ENCODE assay signal across 8 cellular contexts in the genomic region with DNA sequence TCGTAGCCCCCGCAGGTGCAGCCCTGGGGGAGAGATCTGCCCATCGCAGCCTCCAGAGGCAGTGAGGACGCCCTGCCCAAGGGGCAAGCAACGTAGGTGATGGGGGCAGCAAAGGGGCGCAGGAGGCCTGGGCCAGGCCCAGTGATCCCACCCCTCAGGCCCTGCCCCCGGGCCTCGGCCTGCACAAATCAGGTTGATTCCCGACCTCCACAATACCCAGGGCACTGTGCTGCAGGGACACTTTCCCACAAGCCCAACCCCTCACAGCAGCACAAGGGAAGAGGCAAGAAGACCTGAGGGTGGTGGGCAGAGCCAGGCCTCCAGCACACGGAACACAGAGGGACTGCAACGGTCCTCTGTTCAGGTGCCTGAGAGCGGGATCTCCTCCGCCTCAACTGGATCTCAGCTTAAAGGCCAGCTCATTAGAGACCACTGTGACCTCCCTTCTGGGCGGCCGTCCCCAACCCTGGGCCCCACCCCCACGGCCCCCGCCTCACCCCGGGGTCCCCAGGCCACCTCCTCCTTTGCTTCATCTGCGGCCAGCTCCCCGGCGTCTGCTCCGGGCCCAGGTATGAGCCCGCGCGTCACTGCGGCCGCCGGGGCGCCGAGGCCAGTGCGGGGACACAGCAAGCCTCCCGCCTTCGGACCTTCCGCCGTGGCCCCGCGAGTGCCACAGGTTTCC. TPM values are rescaled to one million over a fixed set of nuclear protein-coding genes. Genes with fewer than 3 reads are reported as not detected.
DNase-seq lines count a peak whose midpoint lies in the region; ATAC-seq, FAIRE-seq and TF ChIP-seq lines count a peak whose summit lies in the region.

No MANE protein-coding gene starts in this region.

- H2AFZ ChIP-seq in astrocyte (ENCODE audit: low read depth, low read length) = peak overlapping the region; percentile 69

- peak overlapping the region; percentile 80 for H3K4me3 Mint-ChIP-seq in astrocyte (ENCODE audit: unreplicated experiment)
- H3K4me3 Mint-ChIP-seq in immature natural killer cell = peak overlapping the region; percentile 76 to 85 (median 79)

- H3K27ac Mint-ChIP-seq in astrocyte (ENCODE audit: unreplicated experiment) (no peak overlapping the region), immature natural killer cell (peak overlapping the region in 5 of 6 donors; percentile 29 to 96 (median 73))

- peak; percentile 26 for ATAC-seq in GM21529 (IDR thresholded peaks at IDR 0.05; ENCODE audit: unreplicated experiment)

- TF ChIP-seq CTCF in GM10248 (IDR thresholded peaks at IDR 0.05; ENCODE audit: control extremely low read depth, extremely low read depth, low read depth, missing control alignments) (no peak), astrocyte (IDR thresholded peaks at IDR 0.05; ENCODE audit: insufficient read depth, low read depth, low read length) (no peak)

- H3K4me3 ChIP-seq in Jurkat, Clone E6-1 (ENCODE audit: low read length) = peak overlapping the region; percentile 91
- peak overlapping the region; percentile 97 for H3K4me3 ChIP-seq in astrocyte (ENCODE audit: insufficient read depth, low read depth, low read length)
- peak overlapping the region; percentile 80 to 100 (median 91) for H3K4me3 ChIP-seq in subcutaneous abdominal adipose tissue (ENCODE audit: low read depth in 1 of 5, low read length in 5 of 5)

- peaks cover 4% of the 10 kb centered on the region for H3K36me3 ChIP-seq in astrocyte (ENCODE audit: insufficient read depth, low read length)
- no peaks in the 10 kb centered on the region for H3K36me3 ChIP-seq in subcutaneous abdominal adipose tissue (ENCODE audit: control insufficient read depth in 5 of 5, insufficient read depth in 5 of 5, low read length in 5 of 5)

- no peak for FAIRE-seq in astrocyte (lab: Jason Lieb, UNC)

- no peaks in the 10 kb centered on the region for H3K27me3 ChIP-seq in astrocyte (ENCODE audit: insufficient read depth, low read length)
- H3K27me3 ChIP-seq in subcutaneous abdominal adipose tissue (ENCODE audit: control insufficient read depth in 5 of 5, insufficient read depth in 4 of 5, low read length in 5 of 5) = no peaks in the 10 kb centered on the region

- H3K27ac ChIP-seq in astrocyte (ENCODE audit: low read depth, low read length) (peak overlapping the region; percentile 97), subcutaneous abdominal adipose tissue (ENCODE audit: low read depth, low read length) (peak overlapping the region; percentile 97)

- H3K79me2 ChIP-seq in astrocyte (ENCODE audit: insufficient read depth, low read length) = peaks cover 64% of the 10 kb centered on the region

- H3K4me2 ChIP-seq in astrocyte (ENCODE audit: low read length) = peak overlapping the region; percentile 97

- DNase-seq in GM10248 (ENCODE audit: extremely low spot score) = peak; percentile 49
- no peak for DNase-seq in Jurkat, Clone E6-1 (ENCODE audit: low read depth, low spot score)
- DNase-seq in astrocyte (ENCODE audit: low read depth) = no peak
- no peak for DNase-seq in immature natural killer cell
- no peak for DNase-seq in activated gamma-delta T cell (lab: John Stamatoyannopoulos, UW)
- no peak for DNase-seq in NCI-H345 (lab: John Stamatoyannopoulos, UW)

- H3K9me3 ChIP-seq in astrocyte (ENCODE audit: insufficient read depth, low read depth, low read length) = no peaks in the 10 kb centered on the region
- H3K9me3 ChIP-seq in subcutaneous abdominal adipose tissue (ENCODE audit: control insufficient read depth in 5 of 5, low read length in 5 of 5) = no peaks in the 10 kb centered on the region

- CTCF ChIA-PET in GM10248 (lab: Yijun Ruan, JAX) = interaction anchor here (1.1 to 1.9 kb wide), 3 partner anchors 17 to 83 kb away, joined by 4 to 6 read pairs (median 5); no protein-coding TSS in a partner anchor

- no peaks in the 10 kb centered on the region for H3K9me3 Mint-ChIP-seq in astrocyte (ENCODE audit: unreplicated experiment)
- H3K9me3 Mint-ChIP-seq in immature natural killer cell = no peaks in the 10 kb centered on the region

- H3K36me3 Mint-ChIP-seq in astrocyte (ENCODE audit: low read depth, unreplicated experiment) (peaks cover 3% of the 10 kb centered on the region), immature natural killer cell (no peaks in the 10 kb centered on the region)

- H3K4me1 Mint-ChIP-seq in astrocyte (ENCODE audit: low read depth, unreplicated experiment) (peaks cover 23% of the 10 kb centered on the region), immature natural killer cell (peaks cover 39 to 41% of the 10 kb centered on the region in 2 donors)

- peaks cover 10% of the 10 kb centered on the region for H3K27me3 Mint-ChIP-seq in astrocyte (ENCODE audit: low read depth, unreplicated experiment)
- peaks cover 5 to 28% (median 14%) of the 10 kb centered on the region in 3 donors for H3K27me3 Mint-ChIP-seq in immature natural killer cell (ENCODE audit: low read depth in 3 of 3)

- POLR2A ChIA-PET in GM10248 (lab: Yijun Ruan, JAX) = interaction anchor here (0.6 to 2.1 kb wide), 4 partner anchors 10 to 84 kb away, joined by 4 to 5 read pairs (median 4); a partner anchor contains a TSS

- H4K20me1 ChIP-seq in astrocyte (ENCODE audit: insufficient read depth, low read length) = peaks cover 67% of the 10 kb centered on the region

- H3K4me1 ChIP-seq in astrocyte (ENCODE audit: insufficient read depth, low read length) (peaks cover 34% of the 10 kb centered on the region), subcutaneous abdominal adipose tissue (ENCODE audit: control insufficient read depth in 5 of 5, insufficient read depth in 5 of 5, low read length in 5 of 5) (peaks cover 22 to 54% (median 46%) of the 10 kb centered on the region in 5 donors)

- H3K9ac ChIP-seq in astrocyte (ENCODE audit: low read length) (peak overlapping the region; percentile 100), subcutaneous abdominal adipose tissue (ENCODE audit: low read length in 5 of 5) (peak overlapping the region in 4 of 5 donors; percentile 78 to 98 (median 84))

RNA-seq across cellular contexts. Expression of a gene that starts 0.8 kb away (rescaled TPM):
- polyA plus RNA-seq in Jurkat, Clone E6-1 (2012; ENCODE audit: insufficient read depth, insufficient read length) = 357 TPM
- 431 and 435 TPM in 2 replicates for total RNA-seq in astrocyte
- polyA plus RNA-seq in immature natural killer cell = 100 to 1,000 TPM; 533 to 916 (median 674) TPM

RNA-seq across cellular contexts. Expression of a gene that starts 21.4 kb away (rescaled TPM):
- polyA plus RNA-seq in Jurkat, Clone E6-1 (2012; ENCODE audit: insufficient read depth, insufficient read length) = 43.3 TPM
- total RNA-seq in astrocyte = 19.8 and 21.8 TPM in 2 replicates
- 10 to 100 TPM in 2 of 3 donors, 1 to 10 TPM in 1; 1.8 to 21.7 (median 16.6) TPM for polyA plus RNA-seq in immature natural killer cell

RNA-seq across cellular contexts. Expression of a gene that starts 27.4 kb away (rescaled TPM):
- polyA plus RNA-seq in Jurkat, Clone E6-1 (2012; ENCODE audit: insufficient read depth, insufficient read length) = 129 TPM
- 50.8 and 53.3 TPM in 2 replicates for total RNA-seq in astrocyte
- 100 to 1,000 TPM; 125 to 230 (median 129) TPM for polyA plus RNA-seq in immature natural killer cell

RNA-seq across cellular contexts. Expression of a gene that starts 58.4 kb away (rescaled TPM):
- polyA plus RNA-seq in Jurkat, Clone E6-1 (2012; ENCODE audit: insufficient read depth, insufficient read length) = 332 TPM
- total RNA-seq in astrocyte = 214 and 217 TPM in 2 replicates
- polyA plus RNA-seq in immature natural killer cell = 100 to 1,000 TPM; 516 to 803 (median 763) TPM
